8 cellular contexts compared by ENCODE assay signal in genomic region chr6:139374357-139375238, GRCh38. TPM values are rescaled to one million over a fixed set of nuclear protein-coding genes. Genes with fewer than 3 reads are reported as not detected.
A peak's percentile ranks its signal among the peaks of the same experiment; 100 is the strongest.
DNase-seq lines count a peak whose midpoint lies in the region; ATAC-seq and TF ChIP-seq lines count a peak whose summit lies in the region.

CITED2 (minus strand) TSS chr6:139374648; CDS start chr6:139373944, 704 bp downstream.

- H3K4ac ChIP-seq in IMR-90 (ENCODE audit: low read depth, low read length), result peak within 1 kb of the TSS; percentile 89

- H3K9me3 ChIP-seq in IMR-90 (ENCODE audit: control insufficient read depth, insufficient read depth, low read length) (no peaks in the 10 kb centered on the region), PC-3 (ENCODE audit: low read length) (no peaks in the 10 kb centered on the region), mucosa of stomach (ENCODE audit: control insufficient read depth, low read length) (no peaks in the 10 kb centered on the region)

- H3K4me1 ChIP-seq in IMR-90 (ENCODE audit: control insufficient read depth, insufficient read depth, low read length) (peaks cover 10% of the 10 kb centered on the region), PC-3 (ENCODE audit: insufficient read depth, low read length) (peaks cover 41% of the 10 kb centered on the region), mucosa of stomach (ENCODE audit: control insufficient read depth, insufficient read depth, low read length) (peaks cover 30% of the 10 kb centered on the region)

- H2BK15ac ChIP-seq in IMR-90 (ENCODE audit: low read depth, low read length), result peak within 1 kb of the TSS; percentile 67; the same call in 2 of the 3 replicates

- intact Hi-C loops in IMR-90 (cut with micrococcal nuclease) (loop anchor here (1.0 to 10.0 kb wide), 18 partner anchors 73 to 1950 kb away; no protein-coding TSS in a partner anchor), PC-3 (cut with micrococcal nuclease) (loop anchor here (1.0 to 10.0 kb wide), 13 partner anchors 190 to 1470 kb away; no protein-coding TSS in a partner anchor)

- peak within 1 kb of the TSS; percentile 92 for H2AK5ac ChIP-seq in IMR-90 (ENCODE audit: low read depth, low read length)

- peak within 1 kb of the TSS; percentile 90 for H3K14ac ChIP-seq in IMR-90 (replicated peaks; ENCODE audit: low read depth, low read length)

- H4K8ac ChIP-seq in IMR-90 (ENCODE audit: low read depth in 2 of 2, low read length in 2 of 2), result peak within 1 kb of the TSS; percentile 84 to 87

- peaks cover 36% of the 10 kb centered on the region for H3K79me2 ChIP-seq in PC-3 (ENCODE audit: low read length)

- H3K23ac ChIP-seq in IMR-90 (ENCODE audit: low read depth, low read length), result peak within 1 kb of the TSS; percentile 93

- no peaks in the 10 kb centered on the region for H3K9me2 ChIP-seq in PC-3 (replicated peaks; ENCODE audit: low read length)

- BruUV-seq in IMR-90 (replicated peaks; lab: Mats Ljungman, UMichigan) (no TSS peak), PC-3 (replicated peaks; lab: Mats Ljungman, UMichigan) (no TSS peak)

- H3K9ac ChIP-seq in IMR-90 (ENCODE audit: low read depth, low read length) (peak within 1 kb of the TSS; percentile 94), PC-3 (ENCODE audit: low read length) (peak within 1 kb of the TSS; percentile 90), mucosa of stomach (ENCODE audit: low read length) (peak within 1 kb of the TSS; percentile 94)

- POLR2A ChIA-PET in IMR-90 (lab: Charles Lee; ENCODE audit: unreplicated experiment), result interaction anchor here (0.5 to 3.7 kb wide), 38 partner anchors 10 to 1529 kb away, joined by 3 to 22 read pairs (median 3); no protein-coding TSS in a partner anchor
- POLR2A ChIA-PET in PC-3 (lab: Charles Lee; ENCODE audit: unreplicated experiment), result interaction anchor here (0.5 to 1.4 kb wide), 15 partner anchors 49 to 1952 kb away, joined by 3 to 9 read pairs (median 4); no protein-coding TSS in a partner anchor

- H3K27me3 ChIP-seq in IMR-90 (ENCODE audit: control insufficient read depth, insufficient read depth, low read length) (no peaks in the 10 kb centered on the region), PC-3 (ENCODE audit: low read length) (no peaks in the 10 kb centered on the region), mucosa of stomach (ENCODE audit: control insufficient read depth, insufficient read depth, low read length) (no peaks in the 10 kb centered on the region)

- peak within 1 kb of the TSS; percentile 91 for H2BK120ac ChIP-seq in IMR-90 (ENCODE audit: low read depth, low read length)

- H3K36me3 ChIP-seq in IMR-90 (ENCODE audit: control insufficient read depth, insufficient read depth, low read length) (peaks cover 17% of the 10 kb centered on the region), PC-3 (ENCODE audit: low read depth, low read length) (peaks cover 7% of the 10 kb centered on the region; the same call in 1 of the 2 replicates), mucosa of stomach (ENCODE audit: control insufficient read depth, insufficient read depth, low read length) (no peaks in the 10 kb centered on the region)

- ATAC-seq in GM21528 (IDR thresholded peaks at IDR 0.05; ENCODE audit: low FRiP score, unreplicated experiment) (peak; percentile 70), IMR-90 (ENCODE audit: low read depth) (peak; percentile 71), PC-3 (peak; percentile 60)

- H3K4me2 ChIP-seq in IMR-90 (ENCODE audit: low read depth, low read length) (peak within 1 kb of the TSS; percentile 83), PC-3 (ENCODE audit: low read length) (peak within 1 kb of the TSS; percentile 95)

- DNase-seq in DMS 273 treated with DMSO at 0.1 percent for 48 hours (lab: John Stamatoyannopoulos, UW) (peak; percentile 78), IMR-90 (peak; percentile 96), PC-3 (peak; percentile 91), activated T-cell treated with anti-CD3 and anti-CD28 coated beads for 48 hours (ENCODE audit: low read depth) (peak; percentile 87), epithelial cell of proximal tubule (ENCODE audit: low read depth) (peak; percentile 52)
- peak; percentile 95 for DNase-seq in stimulated activated CD8-positive, alpha-beta memory T cell treated with anti-CD3 and anti-CD28 coated beads, Interleukin-4, amount 100 ng/mL, for 48 hours

- peak; percentile 54 for TF ChIP-seq RAD21 in IMR-90 (IDR thresholded peaks at IDR 0.05; ENCODE audit: low read length)

- H2AFZ ChIP-seq in IMR-90 (replicated peaks; ENCODE audit: low read length, poor library complexity) (peak within 1 kb of the TSS; percentile 94), PC-3 (ENCODE audit: low read length) (peak within 1 kb of the TSS; percentile 99)

- in situ Hi-C loops in IMR-90 (cut with MboI; ENCODE audit: low sequenced_read_pairs), result loop anchor here (5.0 to 25.0 kb wide), 6 partner anchors 223 to 1538 kb away; partner anchors contain the start of gene PERP

- peaks cover 4% of the 10 kb centered on the region; the same call in 1 of the 2 replicates for H3K9me1 ChIP-seq in IMR-90 (ENCODE audit: insufficient read depth, low read length)

- 1% methylated on average over 41 of the region's 82 CpGs; no CpG with 5 or more reads in 1 of the 2 experiments for WGBS in IMR-90 (ENCODE audit: extremely low coverage in 2 of 2, insufficient read length in 1 of 2), 2 experiments

- H3K4me3 ChIP-seq in IMR-90 (ENCODE audit: insufficient read depth, low read depth, low read length) (peak within 1 kb of the TSS; percentile 69), PC-3 (ENCODE audit: low read length) (peak within 1 kb of the TSS; percentile 91), epithelial cell of proximal tubule (ENCODE audit: low read depth, low read length) (peak within 1 kb of the TSS; percentile 88), mucosa of stomach (ENCODE audit: low read length) (peak within 1 kb of the TSS; percentile 94)

- 0 out of 2 replicates have a peak, but pooled peaks have one; percentile 17 for TF ChIP-seq CTCF in IMR-90 (conservative IDR thresholded peaks at IDR 0.05; ENCODE audit: low read depth, low read length)
- TF ChIP-seq CTCF in PC-3 (conservative IDR thresholded peaks at IDR 0.05; ENCODE audit: low read depth, low read length), result no peak
- TF ChIP-seq CTCF in epithelial cell of proximal tubule (conservative IDR thresholded peaks at IDR 0.05; ENCODE audit: low read depth, low read length), result peak; percentile 2

- CTCF ChIA-PET in IMR-90 (lab: Yijun Ruan, JAX) (interaction anchor here (0.7 to 1.2 kb wide), 4 partner anchors 203 to 1525 kb away, joined by 3 read pairs; no protein-coding TSS in a partner anchor), PC-3 (lab: Charles Lee) (interaction anchor here (0.6 kb wide), 2 partner anchors 388 to 1430 kb away, joined by 3 read pairs; no protein-coding TSS in a partner anchor)

- H3K79me1 ChIP-seq in IMR-90 (ENCODE audit: low read depth in 1 of 2, low read length in 2 of 2), result peaks cover 0 to 14% of the 10 kb centered on the region in 2 experiments; a peak in 1 of 4 replicates

- H2AK9ac ChIP-seq in IMR-90 (replicated peaks; ENCODE audit: low read depth, low read length, poor library complexity), result peak within 1 kb of the TSS; percentile 91

- peak within 1 kb of the TSS; percentile 91 for H2BK5ac ChIP-seq in IMR-90 (ENCODE audit: low read depth, low read length, poor library complexity, severe bottlenecking)

- peak within 1 kb of the TSS; percentile 86 for H3K18ac ChIP-seq in IMR-90 (ENCODE audit: low read depth, low read length)

- H2BK20ac ChIP-seq in IMR-90 (ENCODE audit: low read depth, low read length), result peak within 1 kb of the TSS; percentile 89

- peak; percentile 100 for TF ChIP-seq POLR2A in IMR-90 (IDR thresholded peaks at IDR 0.05; ENCODE audit: low read depth, low read length)

- peaks cover 34% of the 10 kb centered on the region for H4K20me1 ChIP-seq in IMR-90 (ENCODE audit: insufficient read depth, low read length)
- peaks cover 18% of the 10 kb centered on the region for H4K20me1 ChIP-seq in PC-3 (ENCODE audit: low read length)

- peak within 1 kb of the TSS; percentile 97 for H4K91ac ChIP-seq in IMR-90 (ENCODE audit: insufficient read depth, low read depth, low read length)

- peak within 1 kb of the TSS; percentile 43 for H4K5ac ChIP-seq in IMR-90 (ENCODE audit: low read depth, low read length)

- dilution Hi-C loops in IMR-90 (cut with HindIII; ENCODE audit: low sequenced_read_pairs, unreplicated experiment), result no loop called here

- H3K27ac ChIP-seq in IMR-90 (ENCODE audit: insufficient read depth, low read length), result peak within 1 kb of the TSS; percentile 95
- H3K27ac ChIP-seq in PC-3 (ENCODE audit: low read length), result peak within 1 kb of the TSS; percentile 83

- no peaks in the 10 kb centered on the region for H3F3A ChIP-seq in PC-3 (ENCODE audit: low read length, unreplicated experiment)

- peak within 1 kb of the TSS; percentile 96 for H3K56ac ChIP-seq in IMR-90 (ENCODE audit: extremely low read depth, insufficient read depth, low read length)

TF ChIP-seq in IMR-90, 13 proteins besides CTCF, POLR2A, EP300 and RAD21 (continues in another document):
- TF ChIP-seq SMC3 (IDR thresholded peaks at IDR 0.05; ENCODE audit: low read depth, low read length) (no peak; the same call in none of the 2 replicates), RCOR1 (IDR thresholded peaks at IDR 0.05; ENCODE audit: insufficient replicate concordance, low read length) (no peak), CHD1 (IDR thresholded peaks at IDR 0.05; ENCODE audit: low read depth, low read length) (no peak), CEBPB (IDR thresholded peaks at IDR 0.05; ENCODE audit: low read depth, low read length) (no peak), BHLHE40 (IDR thresholded peaks at IDR 0.05; ENCODE audit: low read depth, low read length) (peak; percentile 97), MAZ (IDR thresholded peaks at IDR 0.05; ENCODE audit: borderline replicate concordance, low read depth, low read length) (peak; percentile 67), NFE2L2 (IDR thresholded peaks at IDR 0.05; ENCODE audit: low read depth, low read length) (peak; percentile 23; the same call in 1 of the 2 replicates), USF2 (IDR thresholded peaks at IDR 0.05; ENCODE audit: low read depth, low read length) (0 out of 2 replicates have a peak, but pooled peaks have one; percentile 47), RFX5 (IDR thresholded peaks at IDR 0.05; ENCODE audit: low read depth, low read length) (no peak)

RNA-seq across cellular contexts. Expression of gene CITED2, which starts in this region (rescaled TPM):
- 163 and 266 TPM in 2 replicates for total RNA-seq in IMR-90 (2012; rRNA removed)
- 483 and 714 TPM in 2 replicates for polyA plus RNA-seq in IMR-90 (2012; rRNA removed)
- 132 and 474 TPM in 2 replicates for polyA plus RNA-seq in IMR-90 (2012; cell fraction: cytosol; rRNA removed)
- 416 and 734 TPM in 2 replicates for polyA plus RNA-seq in IMR-90 (2012; cell fraction: nucleus; rRNA removed; ENCODE audit: low replicate concordance)
- 51.4 and 54.2 TPM in 2 replicates for total RNA-seq in PC-3 (2014; rRNA removed)
- 56.1 and 112 TPM in 2 replicates for total RNA-seq in epithelial cell of proximal tubule

Comparison
In these comparisons a context has a peak if more than half of its experiments do, and no peak if none do; other contexts are left out.
1. Peak in every context shown above with its lines: DNase-seq, ATAC-seq, H3K4me3 ChIP-seq and H3K27ac ChIP-seq.